In genomic region chr18:9894454-9895068, GRCh38 we compare ENCODE assay signal across 1 cellular context.
TF ChIP-seq lines count a peak whose summit lies in the region.

No MANE protein-coding gene starts in this region.

TF ChIP-seq in K562, 482 proteins besides CTCF, POLR2A, EP300 and RAD21 (continues in another document):
- TF ChIP-seq CEBPB (tag; IDR thresholded peaks at IDR 0.05) (no peak), MTF1 (CRISPR knock-in tag; IDR thresholded peaks at IDR 0.05; ENCODE audit: borderline replicate concordance) (no peak), ETV1 (tag; conservative IDR thresholded peaks at IDR 0.05; ENCODE audit: low read depth) (0 out of 2 replicates have a peak, but pooled peaks have one; percentile 15), SAFB2 (IDR thresholded peaks at IDR 0.05; ENCODE audit: borderline replicate concordance, low read depth, low read length, severe bottlenecking) (no peak), MEF2D (tag; conservative IDR thresholded peaks at IDR 0.05; ENCODE audit: low read depth) (no peak), NBN (IDR thresholded peaks at IDR 0.05; ENCODE audit: low read depth) (no peak), PYGO2 (tag; IDR thresholded peaks at IDR 0.05) (no peak), CREB3 (tag; conservative IDR thresholded peaks at IDR 0.05; ENCODE audit: low read depth) (0 out of 2 replicates have a peak, but pooled peaks have one; percentile 24), ZBTB33 (CRISPR knock-in tag; IDR thresholded peaks at IDR 0.05) (peak; percentile 92), ZBTB40 (IDR thresholded peaks at IDR 0.05) (no peak), ZBTB40 (CRISPR knock-in tag; IDR thresholded peaks at IDR 0.05) (no peak), ZNF318 (IDR thresholded peaks at IDR 0.05; ENCODE audit: borderline replicate concordance in 1 of 2, low read depth in 1 of 2) (no peak), MTA3 (IDR thresholded peaks at IDR 0.05; ENCODE audit: borderline replicate concordance) (no peak), ZSCAN29 (IDR thresholded peaks at IDR 0.05) (peak; percentile 69; the same call in 1 of the 2 replicates), FOXA3 (CRISPR knock-in tag; conservative IDR thresholded peaks at IDR 0.05 in 1 of 2, IDR thresholded peaks at IDR 0.05 in 1 of 2) (0 out of 4 replicates have a peak, but pooled peaks of 1 of the 2 experiments have one; percentile 33), DMBX1 (CRISPR knock-in tag; IDR thresholded peaks at IDR 0.05; ENCODE audit: borderline replicate concordance) (peak; percentile 11; the same call in 1 of the 2 replicates), HNRNPK (IDR thresholded peaks at IDR 0.05; ENCODE audit: low read depth, low read length, poor library complexity, severe bottlenecking) (no peak), STAT6 (CRISPR knock-in tag; IDR thresholded peaks at IDR 0.05) (no peak), NR2C1 (IDR thresholded peaks at IDR 0.05) (no peak), NR2C1 (tag; IDR thresholded peaks at IDR 0.05) (no peak), RBM25 (IDR thresholded peaks at IDR 0.05; ENCODE audit: low read depth, low read length, severe bottlenecking) (peak; percentile 79), ZNF668 (CRISPR knock-in tag; IDR thresholded peaks at IDR 0.05) (no peak), SREBF1 (IDR thresholded peaks at IDR 0.05; ENCODE audit: borderline replicate concordance, low read depth, low read length) (no peak), GMEB1 (CRISPR knock-in tag; IDR thresholded peaks at IDR 0.05) (no peak), SMAD1 (IDR thresholded peaks at IDR 0.05; ENCODE audit: low read depth, low read length, partially characterized antibody) (no peak), ZNF143 (CRISPR knock-in tag; IDR thresholded peaks at IDR 0.05) (no peak), BCOR (IDR thresholded peaks at IDR 0.05) (peak; percentile 61), ETS2 (tag; IDR thresholded peaks at IDR 0.05; ENCODE audit: borderline replicate concordance, poor library complexity, severe bottlenecking) (no peak), ATF7 (IDR thresholded peaks at IDR 0.05) (no peak), HOXB6 (CRISPR knock-in tag; IDR thresholded peaks at IDR 0.05; ENCODE audit: borderline replicate concordance) (0 out of 2 replicates have a peak, but pooled peaks have one; percentile 21), TBP (optimal IDR thresholded peaks at IDR 0.05; ENCODE audit: low read depth, low read length) (no peak)
